Comparison of ENCODE assay signal across 23 cellular contexts in genomic region chr21:39057121-39057520, GRCh38.
DNase-seq lines count a peak whose midpoint lies in the region; ATAC-seq and TF ChIP-seq lines count a peak whose summit lies in the region.
"Had no signal": no experiment of that assay in that cellular context is flagged by ENCODE, and none has a peak within 500 bp of the region (broad histone marks: within the 10 kb centered on the region; RNA-seq: fewer than 3 reads in every experiment).

No MANE protein-coding gene starts in this region.

- no peak overlapping the region for H3K9ac ChIP-seq in H9 (ENCODE audit: extremely low read depth, insufficient read length, low read length)

- no peak overlapping the region for H4K5ac ChIP-seq in H9 (ENCODE audit: insufficient read length, low read depth, low read length)

- ATAC-seq in mucosa of descending colon (peak; percentile 18), GM19455 (IDR thresholded peaks at IDR 0.05; ENCODE audit: unreplicated experiment) (no peak), HG03520 (IDR thresholded peaks at IDR 0.05; ENCODE audit: unreplicated experiment) (no peak)
- ATAC-seq: activated CD8-positive, alpha-beta T cell treated with anti-CD3 and anti-CD28 coated beads for 36 hours; foreskin keratinocyte; Right ventricle myocardium inferior had no signal

- H3K4me1 ChIP-seq in H9 (ENCODE audit: insufficient read depth, low read length) (no peaks in the 10 kb centered on the region), mucosa of descending colon (ENCODE audit: low read depth) (no peaks in the 10 kb centered on the region)

- no peak overlapping the region for H2AFZ ChIP-seq in H9 (ENCODE audit: low read length)

- no peaks in the 10 kb centered on the region for H3K23me2 ChIP-seq in H9 (ENCODE audit: insufficient read length, low read depth, low read length, poor library complexity, severe bottlenecking)

- H3K36me3 Mint-ChIP-seq in H9 (ENCODE audit: insufficient read depth in 1 of 3, low read depth in 3 of 3): no peaks in the 10 kb centered on the region

- no peaks in the 10 kb centered on the region for H3K9me3 Mint-ChIP-seq in H9
- H3K9me3 Mint-ChIP-seq: activated CD8-positive, alpha-beta T cell treated with anti-CD3 and anti-CD28 coated beads for 36 hours; stimulated activated naive CD8-positive, alpha-beta T cell treated with anti-CD3 and anti-CD28 coated beads, Interleukin-15, Interleukin-2, amounts not matched to agents 100 ng/mL and 50 ng/mL, for 24 hours had no signal

- no peaks in the 10 kb centered on the region for H4K20me1 ChIP-seq in H9 (ENCODE audit: control insufficient read depth, insufficient read depth, insufficient read length)

- TF ChIP-seq CTCF in H9 (conservative IDR thresholded peaks at IDR 0.05): no peak
- no peak for TF ChIP-seq CTCF in mucosa of descending colon (IDR thresholded peaks at IDR 0.05)

- no peak overlapping the region for H3K14ac ChIP-seq in H9 (ENCODE audit: insufficient read depth, low read length)

- H3T11ph ChIP-seq in H9 (ENCODE audit: low read length): no peak overlapping the region

- H4K91ac ChIP-seq in H9 (ENCODE audit: insufficient read length, low read depth, low read length): no peak overlapping the region

- intact Hi-C loops in mucosa of descending colon (cut with DNase I, micrococcal nuclease): no loop called here

- H3K79me2 ChIP-seq in H9 (ENCODE audit: insufficient read depth, low read length): no peaks in the 10 kb centered on the region

- H2AK5ac ChIP-seq in H9 (ENCODE audit: insufficient read length, low read length): no peak overlapping the region

- H3K4me2 ChIP-seq in H9 (ENCODE audit: insufficient read depth, insufficient read length, low read length): no peak overlapping the region
- H3K4me2 ChIP-seq: smooth muscle cell had no signal

- peaks cover 2% of the 10 kb centered on the region; the same call in 1 of the 2 replicates for H3K27me3 Mint-ChIP-seq in H9 (ENCODE audit: low read depth)
- H3K27me3 Mint-ChIP-seq: activated CD8-positive, alpha-beta T cell treated with anti-CD3 and anti-CD28 coated beads for 36 hours had no signal

- H3K4me3 Mint-ChIP-seq in H9: no peak overlapping the region
- H3K4me3 Mint-ChIP-seq: activated CD8-positive, alpha-beta T cell treated with anti-CD3 and anti-CD28 coated beads for 36 hours; stimulated activated naive CD8-positive, alpha-beta T cell treated with anti-CD3 and anti-CD28 coated beads, Interleukin-15, Interleukin-2, amounts not matched to agents 100 ng/mL and 50 ng/mL, for 24 hours had no signal

- no peak overlapping the region for H2BK5ac ChIP-seq in H9 (ENCODE audit: insufficient read length, low read length)

- no peak for DNase-seq in H9
- peak; percentile 13 for DNase-seq in NCI-H146 treated with DMSO at 0.1 percent for 48 hours (lab: John Stamatoyannopoulos, UW; ENCODE audit: unreplicated experiment)
- peak; percentile 9 for DNase-seq in NCI-H748 treated with DMSO at 0.1 percent for 48 hours (lab: John Stamatoyannopoulos, UW)
- no peak for DNase-seq in mucosa of descending colon
- DNase-seq in middle frontal gyrus (ENCODE audit: extremely low spot score, low spot score): no peak
- DNase-seq: activated CD8-positive, alpha-beta T cell treated with anti-CD3 and anti-CD28 coated beads for 36 hours; activated naive CD4-positive, alpha-beta T cell; dermis blood vessel endothelial cell; foreskin keratinocyte; hypothalamus; IMR-90; islet precursor cell; NCI-H446; occipital lobe; stimulated activated CD4-positive, alpha-beta T cell treated with anti-CD3 and anti-CD28 coated beads, Interleukin-2, amount 100 ng/mL, for 48 hours; upper lobe of left lung had no signal

- no peaks in the 10 kb centered on the region for H3K9me3 ChIP-seq in H9 (ENCODE audit: control insufficient read depth, low read depth, low read length)
- H3K9me3 ChIP-seq in mucosa of descending colon: no peaks in the 10 kb centered on the region
- H3K9me3 ChIP-seq: upper lobe of left lung had no signal

- H3K79me1 ChIP-seq in H9 (ENCODE audit: insufficient read depth, low read depth, low read length, poor library complexity, severe bottlenecking): no peaks in the 10 kb centered on the region

- H3K18ac ChIP-seq in H9 (ENCODE audit: insufficient read length, low read depth, low read length): peak overlapping the region; percentile 25

- H3K23ac ChIP-seq in H9 (ENCODE audit: insufficient read length, low read depth, low read length): no peak overlapping the region

- WGBS in H9 (ENCODE audit: extremely low coverage, insufficient read length, low lambda C conversion rate): no CpG with 5 or more reads among the region's 2 CpGs

- no peak overlapping the region for H3K27ac ChIP-seq in H9 (ENCODE audit: insufficient read length, low read depth, low read length)
- H3K27ac ChIP-seq: cardiac muscle cell, foreskin keratinocyte, upper lobe of left lung had no signal

- peak overlapping the region in 1 of 3 experiments; percentile 46; a peak in 1 of 7 replicates for H3K27ac Mint-ChIP-seq in H9
- H3K27ac Mint-ChIP-seq: activated CD8-positive, alpha-beta T cell treated with anti-CD3 and anti-CD28 coated beads for 36 hours; stimulated activated naive CD8-positive, alpha-beta T cell treated with anti-CD3 and anti-CD28 coated beads, Interleukin-15, Interleukin-2, amounts not matched to agents 100 ng/mL and 50 ng/mL, for 24 hours had no signal

- H2BK20ac ChIP-seq in H9 (ENCODE audit: low read depth, low read length, poor library complexity, severe bottlenecking): no peak overlapping the region

- H3K56ac ChIP-seq in H9 (ENCODE audit: insufficient read length, low read depth, low read length): no peak overlapping the region

- no peaks in the 10 kb centered on the region for H3K27me3 ChIP-seq in H9 (ENCODE audit: insufficient read depth, low read length)
- H3K27me3 ChIP-seq: cardiac muscle cell, upper lobe of left lung had no signal

- H2BK12ac ChIP-seq in H9 (ENCODE audit: insufficient read length, low read depth, low read length): no peak overlapping the region

- H3K4ac ChIP-seq in H9 (ENCODE audit: low read depth, low read length): no peak overlapping the region

- no peak overlapping the region for H3K4me3 ChIP-seq in mucosa of descending colon
- H3K4me3 ChIP-seq: cardiac muscle cell, lung, smooth muscle cell, upper lobe of left lung had no signal

- no peak overlapping the region for H2BK120ac ChIP-seq in H9 (ENCODE audit: low read depth, low read length, poor library complexity, severe bottlenecking)

- no peak overlapping the region for H4K8ac ChIP-seq in H9 (replicated peaks; ENCODE audit: insufficient read length, low read depth, low read length)

- no peak overlapping the region for H2BK15ac ChIP-seq in H9 (ENCODE audit: low read depth, low read length)

- H3K4me1 Mint-ChIP-seq in H9: peaks cover 7 to 8% of the 10 kb centered on the region in 2 experiments; a peak in 3 of 4 replicates

- H3K36me3 ChIP-seq in mucosa of descending colon (ENCODE audit: low read depth): no peaks in the 10 kb centered on the region
- H3K36me3 ChIP-seq: cardiac muscle cell, upper lobe of left lung had no signal

Comparison
In these comparisons a context has a peak if more than half of its experiments do, and no peak if none do; other contexts are left out.
1. DNase-seq: peak in NCI-H146 treated with DMSO at 0.1 percent for 48 hours (single experiment) and NCI-H748 treated with DMSO at 0.1 percent for 48 hours (single experiment); none in H9 (single experiment), mucosa of descending colon (0 of 3) and middle frontal gyrus (single experiment).